Comparison of ENCODE assay signal across 15 cellular contexts in genomic region chr6:148432405-148433195, GRCh38.
A peak's percentile ranks its signal among the peaks of the same experiment; 100 is the strongest.
DNase-seq lines count a peak whose midpoint lies in the region; ATAC-seq and TF ChIP-seq lines count a peak whose summit lies in the region.
"Had no signal": no experiment of that assay in that cellular context is flagged by ENCODE, and none has a peak within 500 bp of the region (broad histone marks: within the 10 kb centered on the region; RNA-seq: fewer than 3 reads in every experiment).

No MANE protein-coding gene starts in this region.

- H3F3A ChIP-seq in SK-N-SH (replicated peaks; ENCODE audit: insufficient read depth): peaks cover 21% of the 10 kb centered on the region

- H3K36me3 ChIP-seq in SK-N-SH (replicated peaks in 1 of 2; ENCODE audit: control insufficient read depth in 1 of 2, insufficient read depth in 2 of 2, low read length in 1 of 2) (peaks cover 0 to 7% of the 10 kb centered on the region in 2 experiments), gastroesophageal sphincter (no peaks in the 10 kb centered on the region)
- H3K36me3 ChIP-seq: neural progenitor cell, uterus had no signal

- H3K27me3 ChIP-seq in SK-N-SH (ENCODE audit: insufficient read depth) (no peaks in the 10 kb centered on the region), gastroesophageal sphincter (no peaks in the 10 kb centered on the region)
- H3K27me3 ChIP-seq: neural progenitor cell, uterus had no signal

- 0 out of 2 replicates have a peak overlapping the region, but pooled peaks have one; percentile 19 for H3K4me2 ChIP-seq in SK-N-SH
- H3K4me2 ChIP-seq: neural progenitor cell had no signal

- TF ChIP-seq RAD21 in SK-N-SH (IDR thresholded peaks at IDR 0.05; ENCODE audit: low read length): no peak

- POLR2A ChIA-PET in SK-N-SH (lab: Yijun Ruan, JAX): no interaction called here

- TF ChIP-seq EP300 in SK-N-SH (IDR thresholded peaks at IDR 0.05; ENCODE audit: borderline replicate concordance in 1 of 2, low read depth in 1 of 2, low read length in 1 of 2): no peak
- TF ChIP-seq EP300 in gastroesophageal sphincter (IDR thresholded peaks at IDR 0.05): no peak

- CTCF ChIA-PET in SK-N-SH (lab: Yijun Ruan, JAX): no interaction called here

- H3K27ac ChIP-seq in SK-N-SH (ENCODE audit: low read depth in 2 of 2, low read length in 1 of 2) (no peak overlapping the region), gastroesophageal sphincter (peak overlapping the region in 1 of 4 donors; percentile 40)
- H3K27ac ChIP-seq: neural progenitor cell had no signal

- no peak overlapping the region for H3K9ac ChIP-seq in SK-N-SH
- H3K9ac ChIP-seq: neural progenitor cell had no signal

- H3K4me1 ChIP-seq in SK-N-SH (ENCODE audit: control insufficient read depth in 1 of 2, insufficient read depth in 2 of 2, low read depth in 1 of 2, low read length in 1 of 2) (no peaks in the 10 kb centered on the region; a peak in 1 of 4 replicates), gastroesophageal sphincter (peaks cover 0 to 17% (median 3%) of the 10 kb centered on the region in 3 donors)
- H3K4me1 ChIP-seq: neural progenitor cell had no signal

- ATAC-seq in gastroesophageal sphincter (peak; percentile 55), HG03432 (IDR thresholded peaks at IDR 0.05; ENCODE audit: unreplicated experiment) (no peak), HG02610 (IDR thresholded peaks at IDR 0.05; ENCODE audit: unreplicated experiment) (no peak)
- ATAC-seq: stimulated activated memory B cell treated with anti-CD40 and anti-IgM and Interleukin-4, amounts not matched to agents 10 μg/mL and 1 μg/mL and 100 μg/mL, for 72 hours had no signal

- no peaks in the 10 kb centered on the region for H4K20me1 ChIP-seq in SK-N-SH (ENCODE audit: insufficient read depth)

- WGBS in SK-N-SH (ENCODE audit: low lambda C conversion rate): 26% methylated on average over 7 of the region's 7 CpGs
- WGBS in gastroesophageal sphincter (ENCODE audit: low coverage in 1 of 2), 2 donors: 25 to 31% methylated on average over 4 to 7 of the region's 7 CpGs

- TF ChIP-seq CTCF in HFF-Myc (IDR thresholded peaks at IDR 0.05; ENCODE audit: low read depth, low read length, missing control alignments) (no peak), SK-N-SH (IDR thresholded peaks at IDR 0.05) (no peak), gastroesophageal sphincter (IDR thresholded peaks at IDR 0.05) (no peak)

- DNase-seq in HFF-Myc (ENCODE audit: extremely low read depth, low read depth) (peak; percentile 24), SK-N-SH (no peak), renal cortical epithelial cell (ENCODE audit: low read depth) (peak; percentile 61), T-helper 9 cell (no peak), DMS153 (lab: John Stamatoyannopoulos, UW) (no peak)
- DNase-seq: activated effector memory CD4-positive, alpha-beta T cell treated with anti-CD3 and anti-CD28 coated beads, Interleukin-2, amount 50 U/mL, for 16 hours; aorta; NCI-H1048; SW 1271 had no signal

- no peaks in the 10 kb centered on the region for H3K9me2 ChIP-seq in SK-N-SH

- H3K9me3 ChIP-seq in SK-N-SH: no peaks in the 10 kb centered on the region
- H3K9me3 ChIP-seq in gastroesophageal sphincter: no peaks in the 10 kb centered on the region
- H3K9me3 ChIP-seq: uterus had no signal

- H3K79me2 ChIP-seq in SK-N-SH (ENCODE audit: insufficient read depth): peaks cover 31% of the 10 kb centered on the region

- no peak overlapping the region for H2AFZ ChIP-seq in SK-N-SH (ENCODE audit: low read depth)
- H2AFZ ChIP-seq: neural progenitor cell had no signal

- H3K4me3 ChIP-seq in HFF-Myc (replicated peaks; ENCODE audit: low read depth, low read length) (no peak overlapping the region), SK-N-SH (ENCODE audit: low read depth in 2 of 2, low read length in 1 of 2) (no peak overlapping the region), gastroesophageal sphincter (no peak overlapping the region)
- H3K4me3 ChIP-seq: neural progenitor cell, uterus had no signal

- no peak for TF ChIP-seq POLR2A in gastroesophageal sphincter (IDR thresholded peaks at IDR 0.05)

TF ChIP-seq in SK-N-SH, 30 proteins besides CTCF, POLR2A, EP300 and RAD21:
- TF ChIP-seq TCF12 (IDR thresholded peaks at IDR 0.05) (no peak), EZH2phosphoT487 (IDR thresholded peaks at IDR 0.05; ENCODE audit: borderline replicate concordance, low read depth) (no peak), USF2 (IDR thresholded peaks at IDR 0.05; ENCODE audit: borderline replicate concordance, low read depth, low read length) (no peak), PBX3 (IDR thresholded peaks at IDR 0.05) (no peak), FOXJ3 (CRISPR knock-in tag; IDR thresholded peaks at IDR 0.05) (no peak), RCOR1 (IDR thresholded peaks at IDR 0.05; ENCODE audit: low read length) (no peak), GABPA (IDR thresholded peaks at IDR 0.05; ENCODE audit: low read depth) (no peak), NRF1 (IDR thresholded peaks at IDR 0.05; ENCODE audit: low read depth, low read length) (no peak), REST (IDR thresholded peaks at IDR 0.05; ENCODE audit: low read depth, low read length) (no peak), TAF1 (IDR thresholded peaks at IDR 0.05; ENCODE audit: borderline replicate concordance, low read depth, low read length) (no peak), SIN3A (IDR thresholded peaks at IDR 0.05; ENCODE audit: borderline replicate concordance, low read depth, low read length) (no peak), IRF3 (IDR thresholded peaks at IDR 0.05; ENCODE audit: low read depth, low read length) (no peak), TEAD4 (IDR thresholded peaks at IDR 0.05; ENCODE audit: borderline replicate concordance, insufficient read depth) (no peak), NFIC (IDR thresholded peaks at IDR 0.05; ENCODE audit: borderline replicate concordance) (no peak), GATA2 (CRISPR knock-in tag; IDR thresholded peaks at IDR 0.05) (no peak), FOXM1 (IDR thresholded peaks at IDR 0.05; ENCODE audit: low read depth) (no peak)
TF ChIP-seq in SK-N-SH: peak in this region for 0.

Comparison
In these comparisons a context has a peak if more than half of its experiments do, and no peak if none do; other contexts are left out.
1. DNase-seq: peak in HFF-Myc (single experiment) and renal cortical epithelial cell (single experiment); none in SK-N-SH (single experiment), T-helper 9 cell (single experiment) and DMS153 (single experiment).